16 cellular contexts compared by ENCODE assay signal in the genomic region with DNA sequence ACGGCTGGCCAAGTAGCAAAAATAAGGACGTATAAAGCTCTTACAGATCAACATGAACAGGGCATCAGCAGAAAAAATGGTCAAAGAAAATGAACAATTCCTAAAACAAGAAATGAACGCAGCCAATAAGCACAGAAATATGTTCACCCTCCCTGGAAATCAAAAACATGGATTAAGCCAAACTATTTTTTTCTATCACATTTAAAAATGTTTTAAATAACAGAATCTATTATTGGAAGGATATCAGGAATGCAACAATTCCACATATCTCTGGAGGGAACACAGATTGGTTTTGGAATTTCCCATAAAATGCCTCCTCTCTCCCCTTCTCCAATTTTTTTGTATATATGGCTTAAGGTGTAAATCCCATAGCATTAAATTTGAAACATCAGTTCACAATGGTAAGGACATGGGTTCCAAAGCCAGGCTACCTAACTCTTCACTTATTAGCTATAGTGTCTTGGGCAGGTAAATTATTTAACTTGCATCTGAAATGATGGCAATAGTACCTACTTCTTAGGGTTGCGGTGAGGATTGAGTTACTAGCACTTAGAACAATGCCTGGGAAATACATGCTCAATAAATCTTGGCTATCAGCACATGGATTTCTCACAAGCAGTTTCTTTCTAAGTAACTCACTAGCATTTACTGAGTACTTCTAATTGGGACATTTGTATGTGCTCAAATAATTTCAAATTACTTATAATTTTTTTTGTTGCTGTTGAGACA.
"Had no signal": no experiment of that assay in that cellular context is flagged by ENCODE, and none has a peak within 500 bp of the region (broad histone marks: within the 10 kb centered on the region; RNA-seq: fewer than 3 reads in every experiment).

No MANE protein-coding gene starts in this region.

- H3K27ac ChIP-seq: body of pancreas, hepatocyte, lower lobe of right lung, neutrophil had no signal

- H3K36me3 ChIP-seq: lower lobe of right lung, neutrophil, thyroid gland had no signal

- H2AFZ ChIP-seq: hepatocyte had no signal

- DNase-seq: activated CD4-positive, alpha-beta T cell treated with anti-CD3 and anti-CD28 coated beads, Interleukin-2, amount 50 U/mL, for 4 hours; activated gamma-delta T cell; amniotic stem cell; body of pancreas; central memory CD4-positive, alpha-beta T cell; cortex of kidney; lower lobe of right lung; natural killer cell; stimulated activated CD4-positive, alpha-beta T cell treated with anti-CD3 and anti-CD28 coated beads, Interleukin-12 subunit alpha, Interleukin-12 subunit beta, amount 100 ng/mL, for 4 hours; stimulated activated CD4-positive, alpha-beta T cell treated with anti-CD3 and anti-CD28 coated beads, Interleukin-1b, Interleukin-23, amount 100 ng/mL, for 48 hours; stimulated activated CD8-positive, alpha-beta memory T cell treated with anti-CD3 and anti-CD28 coated beads, Interleukin-4, amount 100 ng/mL, for 48 hours; SW 1271; thyroid gland had no signal

- H3K9me3 ChIP-seq: body of pancreas, lower lobe of right lung, neutrophil, thyroid gland had no signal

- H3K4me3 ChIP-seq: body of pancreas, hepatocyte, lower lobe of right lung, thyroid gland had no signal

- ATAC-seq: activated naive CD4-positive, alpha-beta T cell treated with anti-CD3 and anti-CD28 coated beads, Interleukin-2, amount 50 U/mL, for 72 hours; body of pancreas; lower lobe of right lung; natural killer cell had no signal

- H3K27me3 ChIP-seq: body of pancreas, hepatocyte, thyroid gland had no signal
